Comparison of ENCODE assay signal across 2 cellular contexts in genomic region chr17:81189670-81190530, GRCh38.
TF ChIP-seq lines count a peak whose summit lies in the region.

No MANE protein-coding gene starts in this region.

TF ChIP-seq in Ishikawa, 13 proteins besides CTCF, POLR2A, EP300 and RAD21:
- no peak for TF ChIP-seq MAX (IDR thresholded peaks at IDR 0.05)
- TF ChIP-seq CEBPB (IDR thresholded peaks at IDR 0.05) = no peak
- no peak for TF ChIP-seq CREB1 (IDR thresholded peaks at IDR 0.05; ENCODE audit: low read depth)
- TF ChIP-seq YY1 (IDR thresholded peaks at IDR 0.05; ENCODE audit: low read depth) = no peak
- no peak for TF ChIP-seq TAF1 (IDR thresholded peaks at IDR 0.05; ENCODE audit: low read depth)
- TF ChIP-seq USF1 (IDR thresholded peaks at IDR 0.05) = no peak
- no peak for TF ChIP-seq NFIC (IDR thresholded peaks at IDR 0.05)
- TF ChIP-seq TEAD4 (IDR thresholded peaks at IDR 0.05) = no peak
- no peak for TF ChIP-seq TCF12 (IDR thresholded peaks at IDR 0.05; ENCODE audit: low read depth)
- no peak for TF ChIP-seq EGR1 (IDR thresholded peaks at IDR 0.05)
- no peak for TF ChIP-seq FOXM1 (IDR thresholded peaks at IDR 0.05; ENCODE audit: borderline replicate concordance, low read depth)
- no peak for TF ChIP-seq ZBTB7A (IDR thresholded peaks at IDR 0.05; ENCODE audit: low read depth)
- TF ChIP-seq REST (IDR thresholded peaks at IDR 0.05; ENCODE audit: low read depth) = no peak

TF ChIP-seq in H1, 55 proteins besides CTCF, POLR2A, EP300 and RAD21:
- TF ChIP-seq POU5F1 (IDR thresholded peaks at IDR 0.05; ENCODE audit: low read depth, low read length) (no peak), TEAD4 (IDR thresholded peaks at IDR 0.05; ENCODE audit: low read depth, low read length) (no peak), CBX5 (IDR thresholded peaks at IDR 0.05; ENCODE audit: low read depth, low read length) (no peak), ATF2 (IDR thresholded peaks at IDR 0.05; ENCODE audit: low read length) (no peak), ASH2L (IDR thresholded peaks at IDR 0.05; ENCODE audit: low read length) (no peak), CHD2 (IDR thresholded peaks at IDR 0.05; ENCODE audit: low read length) (no peak), SIRT6 (IDR thresholded peaks at IDR 0.05; ENCODE audit: low read length) (no peak), KDM1A (IDR thresholded peaks at IDR 0.05; ENCODE audit: borderline replicate concordance, low read length) (no peak), GTF2F1 (IDR thresholded peaks at IDR 0.05; ENCODE audit: borderline replicate concordance, low read depth, low read length) (no peak), BRCA1 (IDR thresholded peaks at IDR 0.05; ENCODE audit: low read depth, low read length) (no peak), CTBP2 (IDR thresholded peaks at IDR 0.05; ENCODE audit: borderline replicate concordance, insufficient read depth, insufficient read length, low read length) (no peak), GABPA (IDR thresholded peaks at IDR 0.05; ENCODE audit: borderline replicate concordance, insufficient read depth, low read length) (no peak), HDAC2 (IDR thresholded peaks at IDR 0.05; ENCODE audit: borderline replicate concordance in 1 of 2, low read depth in 2 of 2, low read length in 2 of 2) (no peak), TBP (IDR thresholded peaks at IDR 0.05; ENCODE audit: low read depth, low read length) (no peak), MAX (IDR thresholded peaks at IDR 0.05) (no peak), SP1 (IDR thresholded peaks at IDR 0.05; ENCODE audit: low read depth, low read length) (no peak), TAF7 (optimal IDR thresholded peaks at IDR 0.05; ENCODE audit: borderline replicate concordance, low read depth, low read length) (no peak), SIX5 (IDR thresholded peaks at IDR 0.05; ENCODE audit: low read depth, low read length) (no peak), EGR1 (IDR thresholded peaks at IDR 0.05; ENCODE audit: borderline replicate concordance, low read depth, low read length) (no peak)
